ENCODE assay signal across 12 cellular contexts in genomic region chr5:80959138-80959537, GRCh38. TPM values are rescaled to one million over a fixed set of nuclear protein-coding genes. Genes with fewer than 3 reads are reported as not detected.
DNase-seq lines count a peak whose midpoint lies in the region; ATAC-seq and TF ChIP-seq lines count a peak whose summit lies in the region.
"Had no signal": no experiment of that assay in that cellular context is flagged by ENCODE, and none has a peak within 500 bp of the region (broad histone marks: within the 10 kb centered on the region; RNA-seq: fewer than 3 reads in every experiment).

No MANE protein-coding gene starts in this region.

- no peaks in the 10 kb centered on the region for H3K9me3 Mint-ChIP-seq in stimulated activated naive CD8-positive, alpha-beta T cell treated with anti-CD3 and anti-CD28 coated beads, Interleukin-15, Interleukin-2, amounts not matched to agents 100 ng/mL and 50 ng/mL, for 24 hours
- H3K9me3 Mint-ChIP-seq in activated T-helper 2 cell treated with anti-CD3 and anti-CD28 coated beads, Interferon-gamma antibody, Interleukin-2, Interleukin-4, amounts not matched to agents 10 μg/mL and 5 μg/mL and 100 μg/mL, durations not matched to agents 14 hours and 24 hours and 36 hours = no peaks in the 10 kb centered on the region

- no peaks in the 10 kb centered on the region for H3K36me3 ChIP-seq in gastrocnemius medialis
- H3K36me3 ChIP-seq: BE2C, right atrium auricular region had no signal

- H3K27me3 ChIP-seq in foreskin keratinocyte (peaks cover 95% of the 10 kb centered on the region), gastrocnemius medialis (peaks cover 25 to 40% (median 30%) of the 10 kb centered on the region in 3 donors)

- H3K27me3 Mint-ChIP-seq in stimulated activated naive CD8-positive, alpha-beta T cell treated with anti-CD3 and anti-CD28 coated beads, Interleukin-15, Interleukin-2, amounts not matched to agents 100 ng/mL and 50 ng/mL, for 24 hours = peaks cover 6% of the 10 kb centered on the region
- H3K27me3 Mint-ChIP-seq in activated T-helper 2 cell treated with anti-CD3 and anti-CD28 coated beads, Interferon-gamma antibody, Interleukin-2, Interleukin-4, amounts not matched to agents 10 μg/mL and 5 μg/mL and 100 μg/mL, durations not matched to agents 14 hours and 24 hours and 36 hours (ENCODE audit: low read depth) = peaks cover 6% of the 10 kb centered on the region

- no peaks in the 10 kb centered on the region for H3K9me3 ChIP-seq in gastrocnemius medialis
- H3K9me3 ChIP-seq: BE2C, right atrium auricular region had no signal

- H3K27ac ChIP-seq in foreskin keratinocyte (no peak overlapping the region), gastrocnemius medialis (no peak overlapping the region)
- H3K27ac ChIP-seq: HL-60 had no signal

- H3K4me3 Mint-ChIP-seq in stimulated activated naive CD8-positive, alpha-beta T cell treated with anti-CD3 and anti-CD28 coated beads, Interleukin-15, Interleukin-2, amounts not matched to agents 100 ng/mL and 50 ng/mL, for 24 hours = peak overlapping the region; percentile 83
- peak overlapping the region; percentile 80 for H3K4me3 Mint-ChIP-seq in activated T-helper 2 cell treated with anti-CD3 and anti-CD28 coated beads, Interferon-gamma antibody, Interleukin-2, Interleukin-4, amounts not matched to agents 10 μg/mL and 5 μg/mL and 100 μg/mL, durations not matched to agents 14 hours and 24 hours and 36 hours (ENCODE audit: low read depth)

- no peak for ATAC-seq in stimulated activated naive CD8-positive, alpha-beta T cell treated with anti-CD3 and anti-CD28 coated beads, Interleukin-15, Interleukin-2, amounts not matched to agents 100 U/mL and 50 U/mL, for 24 hours
- ATAC-seq in foreskin keratinocyte (no peak), gastrocnemius medialis (no peak)

- peaks cover 55% of the 10 kb centered on the region for H3K4me1 Mint-ChIP-seq in stimulated activated naive CD8-positive, alpha-beta T cell treated with anti-CD3 and anti-CD28 coated beads, Interleukin-15, Interleukin-2, amounts not matched to agents 100 ng/mL and 50 ng/mL, for 24 hours (ENCODE audit: low read depth)
- peaks cover 44% of the 10 kb centered on the region for H3K4me1 Mint-ChIP-seq in activated T-helper 2 cell treated with anti-CD3 and anti-CD28 coated beads, Interferon-gamma antibody, Interleukin-2, Interleukin-4, amounts not matched to agents 10 μg/mL and 5 μg/mL and 100 μg/mL, durations not matched to agents 14 hours and 24 hours and 36 hours (ENCODE audit: low read depth)

- no peak for TF ChIP-seq POLR2A in gastrocnemius medialis (IDR thresholded peaks at IDR 0.05)

- no peak overlapping the region for H3K4me3 ChIP-seq in gastrocnemius medialis

- no peak for DNase-seq in stimulated activated naive CD8-positive, alpha-beta T cell treated with anti-CD3 and anti-CD28 coated beads, Interleukin-15, Interleukin-2, amounts not matched to agents 100 U/mL and 50 U/mL, for 24 hours
- no peak for DNase-seq in activated T-helper 2 cell treated with anti-CD3 and anti-CD28 coated beads, Interferon-gamma antibody, Interleukin-2, Interleukin-4, amounts not matched to agents 10 μg/mL and 5 μg/mL and 100 μg/mL, durations not matched to agents 14 hours and 24 hours and 36 hours (ENCODE audit: low spot score)
- DNase-seq in inferior parietal cortex (ENCODE audit: extremely low spot score) (peak; percentile 47), foreskin keratinocyte (no peak), gastrocnemius medialis (no peak), HUDEP-2 (lab: John Stamatoyannopoulos, UW; ENCODE audit: unreplicated experiment in 76 of 76) (no peak)
- DNase-seq in stimulated activated CD8-positive, alpha-beta memory T cell treated with anti-CD3 and anti-CD28 coated beads, Interleukin-4, amount 100 ng/mL, for 48 hours = no peak
- DNase-seq: BE2C; stimulated activated CD4-positive, alpha-beta T cell treated with anti-CD3 and anti-CD28 coated beads, Interleukin-4, amount 100 ng/mL, for 1 hour had no signal

- intact Hi-C loops in activated T-helper 2 cell treated with anti-CD3 and anti-CD28 coated beads, Interferon-gamma antibody, Interleukin-2, Interleukin-4, amounts not matched to agents 10 μg/mL and 5 μg/mL and 100 μg/mL, durations not matched to agents 14 hours and 24 hours and 36 hours (cut with micrococcal nuclease) = no loop called here
- intact Hi-C loops in gastrocnemius medialis (cut with DNase I; ENCODE audit: low total_unique reads) = no loop called here

- H3K4me1 ChIP-seq in foreskin keratinocyte = peaks cover 5% of the 10 kb centered on the region
- H3K4me1 ChIP-seq in gastrocnemius medialis = no peaks in the 10 kb centered on the region
- H3K4me1 ChIP-seq: BE2C had no signal

- in situ Hi-C loops in gastrocnemius medialis (cut with MboI; ENCODE audit: low sequenced_read_pairs in 4 of 4) = no loop called here

- no peaks in the 10 kb centered on the region for H3K36me3 Mint-ChIP-seq in stimulated activated naive CD8-positive, alpha-beta T cell treated with anti-CD3 and anti-CD28 coated beads, Interleukin-15, Interleukin-2, amounts not matched to agents 100 ng/mL and 50 ng/mL, for 24 hours (ENCODE audit: low read depth)
- H3K36me3 Mint-ChIP-seq in activated T-helper 2 cell treated with anti-CD3 and anti-CD28 coated beads, Interferon-gamma antibody, Interleukin-2, Interleukin-4, amounts not matched to agents 10 μg/mL and 5 μg/mL and 100 μg/mL, durations not matched to agents 14 hours and 24 hours and 36 hours (ENCODE audit: low read depth) = peaks cover 4% of the 10 kb centered on the region

- TF ChIP-seq CTCF in foreskin keratinocyte (conservative IDR thresholded peaks at IDR 0.05) (no peak), gastrocnemius medialis (IDR thresholded peaks at IDR 0.05 in 4 of 5, conservative IDR thresholded peaks at IDR 0.05 in 1 of 5) (no peak)

- peak overlapping the region; percentile 82 for H3K27ac Mint-ChIP-seq in stimulated activated naive CD8-positive, alpha-beta T cell treated with anti-CD3 and anti-CD28 coated beads, Interleukin-15, Interleukin-2, amounts not matched to agents 100 ng/mL and 50 ng/mL, for 24 hours
- H3K27ac Mint-ChIP-seq in activated T-helper 2 cell treated with anti-CD3 and anti-CD28 coated beads, Interferon-gamma antibody, Interleukin-2, Interleukin-4, amounts not matched to agents 10 μg/mL and 5 μg/mL and 100 μg/mL, durations not matched to agents 14 hours and 24 hours and 36 hours = no peak overlapping the region

RNA-seq across cellular contexts. Expression of gene RASGRF2, which starts 1.0 kb away (rescaled TPM):
- 16.1 and 19.4 TPM in 2 replicates for total RNA-seq in activated T-helper 2 cell treated with anti-CD3 and anti-CD28 coated beads, Interferon-gamma antibody, Interleukin-2, Interleukin-4, amounts not matched to agents 10 μg/mL and 5 μg/mL and 100 μg/mL, durations not matched to agents 14 hours and 24 hours and 36 hours
- 0.04 TPM in 1 of 2 replicates, not detected in the other for total RNA-seq in foreskin keratinocyte
- not detected in 2 replicates for polyA plus RNA-seq in foreskin keratinocyte
- total RNA-seq in gastrocnemius medialis = 1 to 10 TPM; 3.6 to 6.3 (median 4.8) TPM
